Comparison of ENCODE assay signal across 18 cellular contexts in the genomic region with DNA sequence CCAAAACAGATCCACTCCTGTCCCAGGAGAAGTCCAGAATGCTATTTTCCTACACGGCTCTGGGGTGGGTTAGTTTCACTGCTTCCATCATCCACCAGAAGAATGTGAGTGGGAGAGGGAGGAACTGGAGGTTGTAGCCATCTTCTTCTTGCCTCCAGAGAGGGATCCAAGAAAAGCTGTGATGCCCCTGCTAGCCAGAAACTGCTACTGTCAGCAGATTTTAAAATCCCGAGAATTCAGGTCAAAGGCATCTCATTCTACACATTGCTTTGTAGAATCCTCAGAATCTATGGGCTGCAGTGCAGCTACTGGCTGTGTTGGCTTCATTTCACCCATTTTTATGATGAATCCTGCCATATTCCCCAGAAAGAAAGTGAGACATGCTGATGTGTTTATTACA. TPM values are rescaled to one million over a fixed set of nuclear protein-coding genes. Genes with fewer than 3 reads are reported as not detected.
DNase-seq lines count a peak whose midpoint lies in the region; ATAC-seq, FAIRE-seq and TF ChIP-seq lines count a peak whose summit lies in the region.
"Had no signal": no experiment of that assay in that cellular context is flagged by ENCODE, and none has a peak within 500 bp of the region (broad histone marks: within the 10 kb centered on the region; RNA-seq: fewer than 3 reads in every experiment).

No MANE protein-coding gene starts in this region.

- H3K4me1 ChIP-seq in A549 = no peaks in the 10 kb centered on the region
- peaks cover 13 to 30% of the 10 kb centered on the region in 2 donors for H3K4me1 ChIP-seq in ascending aorta

- H3K4me3 ChIP-seq in A549 (no peak overlapping the region), ascending aorta (peak overlapping the region in 1 of 2 donors; percentile 55)

- H3K27me3 ChIP-seq in ascending aorta = no peaks in the 10 kb centered on the region

- TF ChIP-seq POLR2A in A549 (IDR thresholded peaks at IDR 0.05; ENCODE audit: low read length) = no peak

- no peaks in the 10 kb centered on the region for H3K36me3 Mint-ChIP-seq in osteocyte (ENCODE audit: unreplicated experiment)
- H3K36me3 Mint-ChIP-seq in activated naive CD4-positive, alpha-beta T cell treated with anti-CD3 and anti-CD28 coated beads for 36 hours (ENCODE audit: low read depth) = no peaks in the 10 kb centered on the region
- H3K36me3 Mint-ChIP-seq: CD14-positive monocyte had no signal

- no peak for TF ChIP-seq RAD21 in A549 (conservative IDR thresholded peaks at IDR 0.05 in 1 of 2, IDR thresholded peaks at IDR 0.05 in 1 of 2)

- H3K4me1 Mint-ChIP-seq in osteocyte (ENCODE audit: unreplicated experiment) = peaks cover 19% of the 10 kb centered on the region
- H3K4me1 Mint-ChIP-seq in activated naive CD4-positive, alpha-beta T cell treated with anti-CD3 and anti-CD28 coated beads for 36 hours (ENCODE audit: low read depth) = no peaks in the 10 kb centered on the region
- H3K4me1 Mint-ChIP-seq: CD14-positive monocyte had no signal

- TF ChIP-seq CTCF in A549 (IDR thresholded peaks at IDR 0.05) = no peak
- no peak for TF ChIP-seq CTCF in ascending aorta (IDR thresholded peaks at IDR 0.05)
- no peak for TF ChIP-seq CTCF in osteocyte (IDR thresholded peaks at IDR 0.05)

- no peak overlapping the region for H3K4me3 Mint-ChIP-seq in osteocyte (ENCODE audit: unreplicated experiment)
- no peak overlapping the region for H3K4me3 Mint-ChIP-seq in activated naive CD4-positive, alpha-beta T cell treated with anti-CD3 and anti-CD28 coated beads for 36 hours
- H3K4me3 Mint-ChIP-seq: CD14-positive monocyte had no signal

- H3K27ac ChIP-seq in A549 (no peak overlapping the region), ascending aorta (peak overlapping the region; percentile 87 to 93)
- H3K27ac ChIP-seq: RWPE1 had no signal

- no peak overlapping the region for H3K4me2 ChIP-seq in A549

- POLR2A ChIA-PET in A549 (lab: Yijun Ruan, JAX) = interaction anchor here (0.6 kb wide), 1 partner anchor 433 kb away, joined by 3 read pairs; the partner anchor contains the start of gene CTC1

- intact Hi-C loops in ascending aorta (cut with DNase I) (no loop called here), left cardiac atrium (cut with DNase I) (no loop called here)
- intact Hi-C loops in activated naive CD4-positive, alpha-beta T cell treated with anti-CD3 and anti-CD28 coated beads for 36 hours (cut with micrococcal nuclease) = no loop called here

- H3K27ac Mint-ChIP-seq in osteocyte (ENCODE audit: unreplicated experiment) = peak overlapping the region; percentile 86
- no peak overlapping the region for H3K27ac Mint-ChIP-seq in activated naive CD4-positive, alpha-beta T cell treated with anti-CD3 and anti-CD28 coated beads for 36 hours
- H3K27ac Mint-ChIP-seq: CD14-positive monocyte had no signal

- no peak for TF ChIP-seq EP300 in A549 (IDR thresholded peaks at IDR 0.05)

- ATAC-seq in A549 (no peak; a peak in 1 of 6 replicates), left cardiac atrium (peak; percentile 4 to 18)

- CTCF ChIA-PET in A549 (lab: Yijun Ruan, JAX) = interaction anchor here (1.1 kb wide), 1 partner anchor 18 kb away, joined by 3 read pairs; no protein-coding TSS in a partner anchor
- CTCF ChIA-PET in activated naive CD4-positive, alpha-beta T cell treated with anti-CD3 and anti-CD28 coated beads for 36 hours (lab: Charles Lee) = no interaction called here

- H3K27me3 Mint-ChIP-seq in osteocyte (ENCODE audit: unreplicated experiment) = no peaks in the 10 kb centered on the region
- peaks cover 7% of the 10 kb centered on the region for H3K27me3 Mint-ChIP-seq in activated naive CD4-positive, alpha-beta T cell treated with anti-CD3 and anti-CD28 coated beads for 36 hours (ENCODE audit: low read depth)

- WGBS in A549 (ENCODE audit: missing lambda C conversion rate) = 21% methylated on average over 2 of the region's 2 CpGs

- H3K9me3 Mint-ChIP-seq in osteocyte (ENCODE audit: unreplicated experiment) = peaks cover 5% of the 10 kb centered on the region
- H3K9me3 Mint-ChIP-seq in activated naive CD4-positive, alpha-beta T cell treated with anti-CD3 and anti-CD28 coated beads for 36 hours = no peaks in the 10 kb centered on the region

- H3K36me3 ChIP-seq in ascending aorta = no peaks in the 10 kb centered on the region

- no peak for DNase-seq in A549 (ENCODE audit: low read depth in 1 of 2, low spot score in 1 of 2)
- DNase-seq in ascending aorta (ENCODE audit: low spot score in 2 of 2) = peak in 1 of 2 donors; percentile 57
- DNase-seq in left cardiac atrium = no peak
- DNase-seq in osteocyte (ENCODE audit: extremely low spot score, unreplicated experiment) = no peak
- no peak for DNase-seq in activated naive CD4-positive, alpha-beta T cell treated with anti-CD3 and anti-CD28 coated beads for 36 hours
- DNase-seq in NCI-H1105 treated with DMSO at 0.1 percent for 48 hours (lab: John Stamatoyannopoulos, UW) = no peak
- DNase-seq in T1000 (lab: John Stamatoyannopoulos, UW) = no peak
- no peak for DNase-seq in amniotic stem cell (lab: John Stamatoyannopoulos, UW)
- DNase-seq: COR-L47; DMS153; KBM-7; NCI-H1048; NCI-H226; NCI-H526 treated with DMSO at 0.1 percent for 48 hours; NK-92 treated with Interleukin-12 subunit alpha and Interleukin-12 subunit beta, amount 100 ng/mL, for 24 hours had no signal

- no peak for FAIRE-seq in A549 (lab: Jason Lieb, UNC)
- FAIRE-seq: HTR-8/SVneo had no signal

- H3K9me3 ChIP-seq in A549 (peaks cover 10% of the 10 kb centered on the region; the same call in 2 of the 3 replicates), ascending aorta (no peaks in the 10 kb centered on the region)

TF ChIP-seq in A549, 52 proteins besides CTCF, POLR2A, EP300 and RAD21:
- TF ChIP-seq RNF2 (IDR thresholded peaks at IDR 0.05; ENCODE audit: borderline replicate concordance, low read depth) = no peak
- no peak for TF ChIP-seq FOSB (CRISPR knock-in tag; IDR thresholded peaks at IDR 0.05)
- no peak for TF ChIP-seq HOXB5 (CRISPR knock-in tag; IDR thresholded peaks at IDR 0.05)
- TF ChIP-seq MAFK (IDR thresholded peaks at IDR 0.05; ENCODE audit: partially characterized antibody) = peak; percentile 98

RNA-seq across cellular contexts. Expression of gene MYH10, which starts 49.9 kb away (rescaled TPM):
- polyA plus RNA-seq in A549 (2011; rRNA removed) = 28.3 TPM in 2 replicates
- 25.3 and 27.1 TPM in 2 replicates for polyA plus RNA-seq in A549 (2012; cell fraction: cytosol; rRNA removed)
- 67.6 and 76.0 TPM in 2 replicates for polyA plus RNA-seq in A549 (2012; cell fraction: nucleus; rRNA removed)
- polyA plus RNA-seq in A549 (2017; fragmentation: RNase III; extraction: RNeasy Plus Mini Kit Qiagen cat#74134 plus additional on column Dnase treatment) = 26.4 to 26.7 TPM (median 26.5 TPM) in 3 replicates
- polyA minus RNA-seq in A549 (2011; rRNA and poly(A)+ RNA removed) = 30.3 and 55.2 TPM in 2 replicates
- total RNA-seq in ascending aorta = 378 TPM
- 10 to 100 TPM; 49.9 to 52.9 TPM for total RNA-seq in left cardiac atrium
- total RNA-seq in osteocyte = 99.6 and 110 TPM in 2 replicates
- 10 to 100 TPM; 13.1 to 13.4 TPM for total RNA-seq in activated naive CD4-positive, alpha-beta T cell treated with anti-CD3 and anti-CD28 coated beads for 36 hours

Comparison
In these comparisons a context has a peak if more than half of its experiments do, and no peak if none do; other contexts are left out.
1. ATAC-seq: peak in left cardiac atrium (2 of 2); none in A549 (0 of 2).
2. H3K27ac ChIP-seq: peak in ascending aorta (2 of 2); none in A549 (0 of 2).